In genomic region chr2:68110102-68110501, GRCh38 we compare ENCODE assay signal across 1 cellular context.
TF ChIP-seq lines count a peak whose summit lies in the region.

No MANE protein-coding gene starts in this region.

TF ChIP-seq in WTC11, 78 proteins besides CTCF, POLR2A, EP300 and RAD21 (continued from another document):
- TF ChIP-seq AFF4 (CRISPR knock-in tag; IDR thresholded peaks at IDR 0.05; ENCODE audit: borderline replicate concordance) (no peak), NR3C1 (CRISPR knock-in tag; conservative IDR thresholded peaks at IDR 0.05; ENCODE audit: low read depth) (no peak), ETV6 (CRISPR knock-in tag; IDR thresholded peaks at IDR 0.05) (no peak), SP1 (CRISPR knock-in tag; conservative IDR thresholded peaks at IDR 0.05) (no peak)
